ENCODE assay signal across 1 cellular context in the genomic region with DNA sequence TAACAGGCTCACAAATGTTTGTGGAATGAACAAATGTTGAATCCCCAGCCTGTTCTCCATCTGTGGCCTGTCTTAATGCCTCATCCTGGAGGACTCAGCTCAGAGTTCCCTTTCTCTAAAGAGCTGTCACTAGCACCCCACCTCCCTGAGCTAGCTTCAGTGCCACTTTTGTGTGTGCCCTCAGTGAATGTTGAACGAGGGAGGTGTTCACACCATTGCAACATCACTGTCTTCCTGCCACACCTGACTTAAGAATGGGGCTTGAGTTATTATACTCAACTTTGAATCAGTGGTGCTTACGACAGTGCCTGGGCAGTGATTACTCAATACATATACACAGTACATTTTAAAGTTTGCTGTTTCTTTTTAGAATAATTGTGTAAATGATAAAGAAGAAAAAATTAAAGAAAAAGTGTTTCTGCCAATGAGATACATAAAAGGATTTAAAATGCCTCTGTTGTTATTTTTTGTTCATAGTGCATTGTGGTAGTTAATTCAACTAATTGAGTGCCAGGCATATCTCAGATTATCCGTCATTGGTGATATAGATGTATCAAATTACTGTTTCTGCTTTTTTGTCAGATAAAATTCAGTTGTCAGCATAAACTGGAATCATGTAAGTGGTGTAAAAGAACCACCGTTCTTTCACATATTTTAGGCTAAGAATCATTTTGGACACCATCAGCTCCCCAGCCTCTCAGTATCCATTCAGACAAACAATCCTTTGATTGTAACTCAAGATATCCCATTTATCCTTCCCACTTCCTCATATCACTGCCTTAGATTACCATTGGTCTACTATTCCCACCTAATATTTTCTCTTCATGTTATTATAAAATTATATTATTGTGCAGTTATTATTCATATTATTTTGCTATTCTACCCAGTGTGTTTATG.
A peak's percentile ranks its signal among the peaks of the same experiment; 100 is the strongest.
TF ChIP-seq lines count a peak whose summit lies in the region.

No MANE protein-coding gene starts in this region.

TF ChIP-seq in HepG2, 621 proteins besides CTCF, POLR2A, EP300 and RAD21 (continued from another document and continues in another):
- TF ChIP-seq, protein P1, sequence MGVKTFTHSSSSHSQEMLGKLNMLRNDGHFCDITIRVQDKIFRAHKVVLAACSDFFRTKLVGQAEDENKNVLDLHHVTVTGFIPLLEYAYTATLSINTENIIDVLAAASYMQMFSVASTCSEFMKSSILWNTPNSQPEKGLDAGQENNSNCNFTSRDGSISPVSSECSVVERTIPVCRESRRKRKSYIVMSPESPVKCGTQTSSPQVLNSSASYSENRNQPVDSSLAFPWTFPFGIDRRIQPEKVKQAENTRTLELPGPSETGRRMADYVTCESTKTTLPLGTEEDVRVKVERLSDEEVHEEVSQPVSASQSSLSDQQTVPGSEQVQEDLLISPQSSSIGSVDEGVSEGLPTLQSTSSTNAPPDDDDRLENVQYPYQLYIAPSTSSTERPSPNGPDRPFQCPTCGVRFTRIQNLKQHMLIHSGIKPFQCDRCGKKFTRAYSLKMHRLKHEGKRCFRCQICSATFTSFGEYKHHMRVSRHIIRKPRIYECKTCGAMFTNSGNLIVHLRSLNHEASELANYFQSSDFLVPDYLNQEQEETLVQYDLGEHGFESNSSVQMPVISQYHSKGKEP (CRISPR knock-in tag; IDR thresholded peaks at IDR 0.05): no peak
- TF ChIP-seq MAF1 (CRISPR knock-in tag; IDR thresholded peaks at IDR 0.05; ENCODE audit: borderline replicate concordance) (no peak), KMT2B (CRISPR knock-in tag; IDR thresholded peaks at IDR 0.05) (no peak), CEBPG (CRISPR knock-in tag; IDR thresholded peaks at IDR 0.05) (peak; percentile 83), ZBTB42 (CRISPR knock-in tag; IDR thresholded peaks at IDR 0.05) (no peak), FOXO1 (CRISPR knock-in tag; IDR thresholded peaks at IDR 0.05) (no peak), ZNF232 (CRISPR knock-in tag; IDR thresholded peaks at IDR 0.05; ENCODE audit: borderline replicate concordance) (no peak), ZBTB21 (CRISPR knock-in tag; IDR thresholded peaks at IDR 0.05) (no peak), GLI4 (CRISPR knock-in tag; IDR thresholded peaks at IDR 0.05; ENCODE audit: borderline replicate concordance) (no peak), ZNF709 (CRISPR knock-in tag; IDR thresholded peaks at IDR 0.05) (no peak), ZNF567 (CRISPR knock-in tag; IDR thresholded peaks at IDR 0.05; ENCODE audit: borderline replicate concordance) (no peak), PRPF4 (IDR thresholded peaks at IDR 0.05; ENCODE audit: low read depth, low read length, poor library complexity, severe bottlenecking) (no peak), SRF (IDR thresholded peaks at IDR 0.05; ENCODE audit: low read depth, low read length) (no peak), ZNF33A (CRISPR knock-in tag; IDR thresholded peaks at IDR 0.05; ENCODE audit: borderline replicate concordance) (no peak), DR1 (CRISPR knock-in tag; IDR thresholded peaks at IDR 0.05) (no peak), ZFP1 (CRISPR knock-in tag; IDR thresholded peaks at IDR 0.05) (no peak), ZNF547 (CRISPR knock-in tag; IDR thresholded peaks at IDR 0.05) (no peak), SMAD9 (CRISPR knock-in tag; IDR thresholded peaks at IDR 0.05) (no peak), CEBPB (IDR thresholded peaks at IDR 0.05; ENCODE audit: borderline replicate concordance, low read depth, low read length) (peak; percentile 73; the same call in 1 of the 2 replicates), ZNF557 (CRISPR knock-in tag; IDR thresholded peaks at IDR 0.05) (no peak), HNF4A (CRISPR knock-in tag; IDR thresholded peaks at IDR 0.05) (0 out of 2 replicates have a peak, but pooled peaks have one; percentile 10), ZNF558 (CRISPR knock-in tag; IDR thresholded peaks at IDR 0.05; ENCODE audit: borderline replicate concordance) (no peak), ZNF891 (CRISPR knock-in tag; IDR thresholded peaks at IDR 0.05) (no peak)
- TF ChIP-seq, protein P2, sequence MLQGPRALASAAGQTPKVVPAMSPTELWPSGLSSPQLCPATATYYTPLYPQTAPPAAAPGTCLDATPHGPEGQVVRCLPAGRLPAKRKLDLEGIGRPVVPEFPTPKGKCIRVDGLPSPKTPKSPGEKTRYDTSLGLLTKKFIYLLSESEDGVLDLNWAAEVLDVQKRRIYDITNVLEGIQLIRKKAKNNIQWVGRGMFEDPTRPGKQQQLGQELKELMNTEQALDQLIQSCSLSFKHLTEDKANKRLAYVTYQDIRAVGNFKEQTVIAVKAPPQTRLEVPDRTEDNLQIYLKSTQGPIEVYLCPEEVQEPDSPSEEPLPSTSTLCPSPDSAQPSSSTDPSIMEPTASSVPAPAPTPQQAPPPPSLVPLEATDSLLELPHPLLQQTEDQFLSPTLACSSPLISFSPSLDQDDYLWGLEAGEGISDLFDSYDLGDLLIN (CRISPR knock-in tag; IDR thresholded peaks at IDR 0.05; ENCODE audit: borderline replicate concordance): no peak
- TF ChIP-seq, protein P3, sequence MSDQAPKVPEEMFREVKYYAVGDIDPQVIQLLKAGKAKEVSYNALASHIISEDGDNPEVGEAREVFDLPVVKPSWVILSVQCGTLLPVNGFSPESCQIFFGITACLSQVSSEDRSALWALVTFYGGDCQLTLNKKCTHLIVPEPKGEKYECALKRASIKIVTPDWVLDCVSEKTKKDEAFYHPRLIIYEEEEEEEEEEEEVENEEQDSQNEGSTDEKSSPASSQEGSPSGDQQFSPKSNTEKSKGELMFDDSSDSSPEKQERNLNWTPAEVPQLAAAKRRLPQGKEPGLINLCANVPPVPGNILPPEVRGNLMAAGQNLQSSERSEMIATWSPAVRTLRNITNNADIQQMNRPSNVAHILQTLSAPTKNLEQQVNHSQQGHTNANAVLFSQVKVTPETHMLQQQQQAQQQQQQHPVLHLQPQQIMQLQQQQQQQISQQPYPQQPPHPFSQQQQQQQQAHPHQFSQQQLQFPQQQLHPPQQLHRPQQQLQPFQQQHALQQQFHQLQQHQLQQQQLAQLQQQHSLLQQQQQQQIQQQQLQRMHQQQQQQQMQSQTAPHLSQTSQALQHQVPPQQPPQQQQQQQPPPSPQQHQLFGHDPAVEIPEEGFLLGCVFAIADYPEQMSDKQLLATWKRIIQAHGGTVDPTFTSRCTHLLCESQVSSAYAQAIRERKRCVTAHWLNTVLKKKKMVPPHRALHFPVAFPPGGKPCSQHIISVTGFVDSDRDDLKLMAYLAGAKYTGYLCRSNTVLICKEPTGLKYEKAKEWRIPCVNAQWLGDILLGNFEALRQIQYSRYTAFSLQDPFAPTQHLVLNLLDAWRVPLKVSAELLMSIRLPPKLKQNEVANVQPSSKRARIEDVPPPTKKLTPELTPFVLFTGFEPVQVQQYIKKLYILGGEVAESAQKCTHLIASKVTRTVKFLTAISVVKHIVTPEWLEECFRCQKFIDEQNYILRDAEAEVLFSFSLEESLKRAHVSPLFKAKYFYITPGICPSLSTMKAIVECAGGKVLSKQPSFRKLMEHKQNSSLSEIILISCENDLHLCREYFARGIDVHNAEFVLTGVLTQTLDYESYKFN (CRISPR knock-in tag; conservative IDR thresholded peaks at IDR 0.05): no peak
- TF ChIP-seq, protein P4, sequence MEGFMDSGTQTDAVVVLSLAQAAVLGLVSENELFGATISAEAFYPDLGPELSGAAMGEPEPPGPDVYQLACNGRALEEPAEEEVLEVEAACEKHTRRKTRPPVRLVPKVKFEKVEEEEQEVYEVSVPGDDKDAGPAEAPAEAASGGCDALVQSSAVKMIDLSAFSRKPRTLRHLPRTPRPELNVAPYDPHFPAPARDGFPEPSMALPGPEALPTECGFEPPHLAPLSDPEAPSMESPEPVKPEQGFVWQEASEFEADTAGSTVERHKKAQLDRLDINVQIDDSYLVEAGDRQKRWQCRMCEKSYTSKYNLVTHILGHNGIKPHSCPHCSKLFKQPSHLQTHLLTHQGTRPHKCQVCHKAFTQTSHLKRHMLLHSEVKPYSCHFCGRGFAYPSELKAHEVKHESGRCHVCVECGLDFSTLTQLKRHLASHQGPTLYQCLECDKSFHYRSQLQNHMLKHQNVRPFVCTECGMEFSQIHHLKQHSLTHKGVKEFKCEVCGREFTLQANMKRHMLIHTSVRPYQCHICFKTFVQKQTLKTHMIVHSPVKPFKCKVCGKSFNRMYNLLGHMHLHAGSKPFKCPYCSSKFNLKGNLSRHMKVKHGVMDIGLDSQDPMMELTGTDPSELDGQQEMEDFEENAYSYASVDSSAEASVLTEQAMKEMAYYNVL (CRISPR knock-in tag; IDR thresholded peaks at IDR 0.05; ENCODE audit: borderline replicate concordance): no peak
- TF ChIP-seq, protein P5, sequence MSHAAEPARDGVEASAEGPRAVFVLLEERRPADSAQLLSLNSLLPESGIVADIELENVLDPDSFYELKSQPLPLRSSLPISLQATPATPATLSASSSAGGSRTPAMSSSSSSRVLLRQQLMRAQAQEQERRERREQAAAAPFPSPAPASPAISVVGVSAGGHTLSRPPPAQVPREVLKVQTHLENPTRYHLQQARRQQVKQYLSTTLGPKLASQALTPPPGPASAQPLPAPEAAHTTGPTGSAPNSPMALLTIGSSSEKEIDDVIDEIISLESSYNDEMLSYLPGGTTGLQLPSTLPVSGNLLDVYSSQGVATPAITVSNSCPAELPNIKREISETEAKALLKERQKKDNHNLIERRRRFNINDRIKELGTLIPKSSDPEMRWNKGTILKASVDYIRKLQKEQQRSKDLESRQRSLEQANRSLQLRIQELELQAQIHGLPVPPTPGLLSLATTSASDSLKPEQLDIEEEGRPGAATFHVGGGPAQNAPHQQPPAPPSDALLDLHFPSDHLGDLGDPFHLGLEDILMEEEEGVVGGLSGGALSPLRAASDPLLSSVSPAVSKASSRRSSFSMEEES (CRISPR knock-in tag; IDR thresholded peaks at IDR 0.05): no peak
- TF ChIP-seq, protein P6, sequence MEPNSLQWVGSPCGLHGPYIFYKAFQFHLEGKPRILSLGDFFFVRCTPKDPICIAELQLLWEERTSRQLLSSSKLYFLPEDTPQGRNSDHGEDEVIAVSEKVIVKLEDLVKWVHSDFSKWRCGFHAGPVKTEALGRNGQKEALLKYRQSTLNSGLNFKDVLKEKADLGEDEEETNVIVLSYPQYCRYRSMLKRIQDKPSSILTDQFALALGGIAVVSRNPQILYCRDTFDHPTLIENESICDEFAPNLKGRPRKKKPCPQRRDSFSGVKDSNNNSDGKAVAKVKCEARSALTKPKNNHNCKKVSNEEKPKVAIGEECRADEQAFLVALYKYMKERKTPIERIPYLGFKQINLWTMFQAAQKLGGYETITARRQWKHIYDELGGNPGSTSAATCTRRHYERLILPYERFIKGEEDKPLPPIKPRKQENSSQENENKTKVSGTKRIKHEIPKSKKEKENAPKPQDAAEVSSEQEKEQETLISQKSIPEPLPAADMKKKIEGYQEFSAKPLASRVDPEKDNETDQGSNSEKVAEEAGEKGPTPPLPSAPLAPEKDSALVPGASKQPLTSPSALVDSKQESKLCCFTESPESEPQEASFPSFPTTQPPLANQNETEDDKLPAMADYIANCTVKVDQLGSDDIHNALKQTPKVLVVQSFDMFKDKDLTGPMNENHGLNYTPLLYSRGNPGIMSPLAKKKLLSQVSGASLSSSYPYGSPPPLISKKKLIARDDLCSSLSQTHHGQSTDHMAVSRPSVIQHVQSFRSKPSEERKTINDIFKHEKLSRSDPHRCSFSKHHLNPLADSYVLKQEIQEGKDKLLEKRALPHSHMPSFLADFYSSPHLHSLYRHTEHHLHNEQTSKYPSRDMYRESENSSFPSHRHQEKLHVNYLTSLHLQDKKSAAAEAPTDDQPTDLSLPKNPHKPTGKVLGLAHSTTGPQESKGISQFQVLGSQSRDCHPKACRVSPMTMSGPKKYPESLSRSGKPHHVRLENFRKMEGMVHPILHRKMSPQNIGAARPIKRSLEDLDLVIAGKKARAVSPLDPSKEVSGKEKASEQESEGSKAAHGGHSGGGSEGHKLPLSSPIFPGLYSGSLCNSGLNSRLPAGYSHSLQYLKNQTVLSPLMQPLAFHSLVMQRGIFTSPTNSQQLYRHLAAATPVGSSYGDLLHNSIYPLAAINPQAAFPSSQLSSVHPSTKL (CRISPR knock-in tag; IDR thresholded peaks at IDR 0.05): 0 out of 2 replicates have a peak, but pooled peaks have one; percentile 35
- TF ChIP-seq, protein P7, sequence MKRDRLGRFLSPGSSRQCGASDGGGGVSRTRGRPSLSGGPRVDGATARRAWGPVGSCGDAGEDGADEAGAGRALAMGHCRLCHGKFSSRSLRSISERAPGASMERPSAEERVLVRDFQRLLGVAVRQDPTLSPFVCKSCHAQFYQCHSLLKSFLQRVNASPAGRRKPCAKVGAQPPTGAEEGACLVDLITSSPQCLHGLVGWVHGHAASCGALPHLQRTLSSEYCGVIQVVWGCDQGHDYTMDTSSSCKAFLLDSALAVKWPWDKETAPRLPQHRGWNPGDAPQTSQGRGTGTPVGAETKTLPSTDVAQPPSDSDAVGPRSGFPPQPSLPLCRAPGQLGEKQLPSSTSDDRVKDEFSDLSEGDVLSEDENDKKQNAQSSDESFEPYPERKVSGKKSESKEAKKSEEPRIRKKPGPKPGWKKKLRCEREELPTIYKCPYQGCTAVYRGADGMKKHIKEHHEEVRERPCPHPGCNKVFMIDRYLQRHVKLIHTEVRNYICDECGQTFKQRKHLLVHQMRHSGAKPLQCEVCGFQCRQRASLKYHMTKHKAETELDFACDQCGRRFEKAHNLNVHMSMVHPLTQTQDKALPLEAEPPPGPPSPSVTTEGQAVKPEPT (CRISPR knock-in tag; IDR thresholded peaks at IDR 0.05; ENCODE audit: low read depth): no peak
- TF ChIP-seq, protein P8, sequence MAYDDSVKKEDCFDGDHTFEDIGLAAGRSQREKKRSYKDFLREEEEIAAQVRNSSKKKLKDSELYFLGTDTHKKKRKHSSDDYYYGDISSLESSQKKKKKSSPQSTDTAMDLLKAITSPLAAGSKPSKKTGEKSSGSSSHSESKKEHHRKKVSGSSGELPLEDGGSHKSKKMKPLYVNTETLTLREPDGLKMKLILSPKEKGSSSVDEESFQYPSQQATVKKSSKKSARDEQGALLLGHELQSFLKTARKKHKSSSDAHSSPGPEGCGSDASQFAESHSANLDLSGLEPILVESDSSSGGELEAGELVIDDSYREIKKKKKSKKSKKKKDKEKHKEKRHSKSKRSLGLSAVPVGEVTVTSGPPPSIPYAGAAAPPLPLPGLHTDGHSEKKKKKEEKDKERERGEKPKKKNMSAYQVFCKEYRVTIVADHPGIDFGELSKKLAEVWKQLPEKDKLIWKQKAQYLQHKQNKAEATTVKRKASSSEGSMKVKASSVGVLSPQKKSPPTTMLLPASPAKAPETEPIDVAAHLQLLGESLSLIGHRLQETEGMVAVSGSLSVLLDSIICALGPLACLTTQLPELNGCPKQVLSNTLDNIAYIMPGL (CRISPR knock-in tag; IDR thresholded peaks at IDR 0.05; ENCODE audit: borderline replicate concordance in 1 of 2, low read depth in 1 of 2): no peak
- TF ChIP-seq, protein P9, sequence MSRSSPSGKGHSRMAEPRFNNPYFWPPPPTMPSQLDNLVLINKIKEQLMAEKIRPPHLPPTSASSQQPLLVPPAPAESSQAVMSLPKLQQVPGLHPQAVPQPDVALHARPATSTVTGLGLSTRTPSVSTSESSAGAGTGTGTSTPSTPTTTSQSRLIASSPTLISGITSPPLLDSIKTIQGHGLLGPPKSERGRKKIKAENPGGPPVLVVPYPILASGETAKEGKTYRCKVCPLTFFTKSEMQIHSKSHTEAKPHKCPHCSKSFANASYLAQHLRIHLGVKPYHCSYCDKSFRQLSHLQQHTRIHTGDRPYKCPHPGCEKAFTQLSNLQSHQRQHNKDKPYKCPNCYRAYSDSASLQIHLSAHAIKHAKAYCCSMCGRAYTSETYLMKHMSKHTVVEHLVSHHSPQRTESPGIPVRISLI (CRISPR knock-in tag; IDR thresholded peaks at IDR 0.05; ENCODE audit: borderline replicate concordance): no peak
- TF ChIP-seq, protein P10, sequence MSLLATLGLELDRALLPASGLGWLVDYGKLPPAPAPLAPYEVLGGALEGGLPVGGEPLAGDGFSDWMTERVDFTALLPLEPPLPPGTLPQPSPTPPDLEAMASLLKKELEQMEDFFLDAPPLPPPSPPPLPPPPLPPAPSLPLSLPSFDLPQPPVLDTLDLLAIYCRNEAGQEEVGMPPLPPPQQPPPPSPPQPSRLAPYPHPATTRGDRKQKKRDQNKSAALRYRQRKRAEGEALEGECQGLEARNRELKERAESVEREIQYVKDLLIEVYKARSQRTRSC (CRISPR knock-in tag; IDR thresholded peaks at IDR 0.05; ENCODE audit: low read depth): no peak
- TF ChIP-seq, protein P11, sequence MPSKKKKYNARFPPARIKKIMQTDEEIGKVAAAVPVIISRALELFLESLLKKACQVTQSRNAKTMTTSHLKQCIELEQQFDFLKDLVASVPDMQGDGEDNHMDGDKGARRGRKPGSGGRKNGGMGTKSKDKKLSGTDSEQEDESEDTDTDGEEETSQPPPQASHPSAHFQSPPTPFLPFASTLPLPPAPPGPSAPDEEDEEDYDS (CRISPR knock-in tag; IDR thresholded peaks at IDR 0.05): no peak
